Comparison of ENCODE assay signal across 9 cellular contexts in the genomic region with DNA sequence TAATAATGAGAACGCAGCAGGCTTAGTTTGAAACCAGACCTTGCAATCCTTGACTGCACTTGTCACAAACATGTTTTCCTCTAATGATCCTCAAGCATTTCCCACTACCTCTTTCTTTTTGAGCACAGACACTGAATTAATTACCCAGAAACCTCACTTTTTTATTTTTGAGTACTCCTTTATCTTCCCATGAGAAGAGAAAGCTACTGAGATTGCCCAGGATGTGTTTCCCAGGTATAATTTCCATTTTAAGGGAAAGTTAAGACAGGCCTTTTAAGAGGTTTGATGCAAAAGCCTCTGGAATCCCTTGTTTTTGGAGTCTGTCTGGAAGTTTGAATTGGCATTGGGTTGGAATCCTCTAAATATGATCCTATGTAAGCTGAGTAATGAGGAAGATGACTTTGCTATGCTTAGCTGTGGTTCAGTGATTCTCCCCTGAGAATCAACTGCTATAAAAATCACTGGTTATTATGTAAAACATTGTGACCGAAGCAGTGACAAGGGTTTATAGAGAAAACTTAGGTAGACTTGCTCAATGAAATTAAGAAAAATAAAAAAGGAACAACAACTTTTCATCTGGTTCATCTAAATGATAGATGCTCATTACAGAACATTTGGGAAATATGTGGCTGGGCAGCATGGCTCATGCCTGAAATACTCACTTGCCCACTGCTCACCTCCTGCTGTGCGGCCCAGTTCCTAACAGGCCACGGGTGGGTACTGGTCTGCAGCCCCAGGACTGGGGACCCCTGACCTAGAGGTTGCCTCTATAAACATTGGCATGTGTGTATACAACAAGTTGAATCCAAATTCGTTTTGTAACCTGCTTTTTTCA. TPM values are rescaled to one million over a fixed set of nuclear protein-coding genes. Genes with fewer than 3 reads are reported as not detected.
DNase-seq lines count a peak whose midpoint lies in the region; ATAC-seq and TF ChIP-seq lines count a peak whose summit lies in the region.
"Had no signal": no experiment of that assay in that cellular context is flagged by ENCODE, and none has a peak within 500 bp of the region (broad histone marks: within the 10 kb centered on the region; RNA-seq: fewer than 3 reads in every experiment).

No MANE protein-coding gene starts in this region.

- intact Hi-C loops in HCT116 (cut with micrococcal nuclease) = no loop called here

- no peak overlapping the region for H3K9ac ChIP-seq in HCT116 (ENCODE audit: low read length)

- TF ChIP-seq POLR2A in HCT116 (IDR thresholded peaks at IDR 0.05; ENCODE audit: borderline replicate concordance, extremely low read depth, insufficient read depth, insufficient read length) (no peak), Raji (IDR thresholded peaks at IDR 0.05; ENCODE audit: insufficient read depth, low read depth, low read length) (peak; percentile 79)

- no TSS peak for BruUV-seq in HCT116 (replicated peaks; lab: Mats Ljungman, UMichigan)

- H3K4me2 ChIP-seq in HCT116 (ENCODE audit: low read length) = no peak overlapping the region

- H2AFZ ChIP-seq in HCT116 (ENCODE audit: low read depth, low read length, poor library complexity, severe bottlenecking) = peak overlapping the region; percentile 16

- no peaks in the 10 kb centered on the region; the same call in 1 of the 2 replicates for H3K9me2 ChIP-seq in HCT116 (ENCODE audit: insufficient read depth)

- H3K4me1 ChIP-seq in HCT116 (ENCODE audit: control insufficient read depth in 1 of 2, insufficient read depth in 2 of 2, low read length in 2 of 2) (peaks cover 0 to 9% of the 10 kb centered on the region in 2 experiments; a peak in 1 of 4 replicates), SJCRH30 (no peaks in the 10 kb centered on the region)

- no peak for TF ChIP-seq CTCF in HCT116 (IDR thresholded peaks at IDR 0.05 in 2 of 3, conservative IDR thresholded peaks at IDR 0.05 in 1 of 3; ENCODE audit: borderline replicate concordance in 1 of 3, insufficient read depth in 1 of 3, low read depth in 2 of 3, low read length in 2 of 3)

- H3K4me3 ChIP-seq in HCT116 (replicated peaks in 1 of 2; ENCODE audit: low read depth in 1 of 2, low read length in 2 of 2) (no peak overlapping the region), skeletal muscle cell (ENCODE audit: low read depth, low read length) (no peak overlapping the region), SJCRH30 (no peak overlapping the region)

- no peaks in the 10 kb centered on the region for H4K20me1 ChIP-seq in HCT116 (ENCODE audit: insufficient read depth)

- CTCF ChIA-PET in HCT116 (lab: Charles Lee) = no interaction called here

- POLR2A ChIA-PET in HCT116 (lab: Charles Lee) = no interaction called here

- no peaks in the 10 kb centered on the region for H3K27me3 ChIP-seq in HCT116 (ENCODE audit: insufficient read depth, low read length)
- H3K27me3 ChIP-seq in SJCRH30 = no peaks in the 10 kb centered on the region

- H3K27ac ChIP-seq in HCT116 (ENCODE audit: low read depth, low read length) (no peak overlapping the region), SJCRH30 (no peak overlapping the region)
- H3K27ac ChIP-seq: HL-60 had no signal

- no peaks in the 10 kb centered on the region for H3K9me3 ChIP-seq in HCT116 (ENCODE audit: control insufficient read depth in 1 of 2, insufficient read depth in 1 of 2, low read depth in 1 of 2, low read length in 2 of 2)
- no peaks in the 10 kb centered on the region for H3K9me3 ChIP-seq in SJCRH30 (replicated peaks)

- DNase-seq in NCI-H526 (lab: John Stamatoyannopoulos, UW) = peak; percentile 8 to 36
- DNase-seq in NCI-H526 treated with DMSO at 0.1 percent for 48 hours (lab: John Stamatoyannopoulos, UW) = no peak
- no peak for DNase-seq in HCT116 (ENCODE audit: low read depth, low spot score)
- DNase-seq in skeletal muscle cell (ENCODE audit: low read depth) = peak; percentile 73
- no peak for DNase-seq in NCI-H2029 treated with DMSO at 0.1 percent for 48 hours (lab: John Stamatoyannopoulos, UW)
- DNase-seq in amniotic stem cell (lab: John Stamatoyannopoulos, UW) = no peak
- no peak for DNase-seq in SJCRH30

- ATAC-seq in HCT116 = no peak

- no peaks in the 10 kb centered on the region for H3K36me3 ChIP-seq in HCT116 (ENCODE audit: control insufficient read depth in 1 of 2, insufficient read depth in 2 of 2, low read length in 2 of 2)
- H3K36me3 ChIP-seq in SJCRH30 = no peaks in the 10 kb centered on the region

- RAD21 ChIA-PET in HCT116 (lab: Charles Lee; ENCODE audit: low non-redundant PET in 1 of 2, low total read pairs in 2 of 2, uncharacterized antibody in 2 of 2, unreplicated experiment in 2 of 2) = no interaction called here

- TF ChIP-seq RAD21 in HCT116 (IDR thresholded peaks at IDR 0.05; ENCODE audit: low read depth) = no peak

- no peaks in the 10 kb centered on the region for H3K79me2 ChIP-seq in HCT116 (ENCODE audit: insufficient read depth, low read length)

TF ChIP-seq in HCT116, 20 proteins besides CTCF, POLR2A, EP300 and RAD21:
- TF ChIP-seq SP1 (IDR thresholded peaks at IDR 0.05; ENCODE audit: low read depth) (no peak), ELF1 (IDR thresholded peaks at IDR 0.05; ENCODE audit: borderline replicate concordance, low read depth) (no peak), YY1 (IDR thresholded peaks at IDR 0.05; ENCODE audit: extremely low read depth, insufficient replicate concordance, low read depth, low read length) (no peak), ZNF274 (IDR thresholded peaks at IDR 0.05; ENCODE audit: low read depth, low read length) (no peak), CEBPB (IDR thresholded peaks at IDR 0.05; ENCODE audit: low read depth) (no peak)
- TF ChIP-seq, protein P1, sequence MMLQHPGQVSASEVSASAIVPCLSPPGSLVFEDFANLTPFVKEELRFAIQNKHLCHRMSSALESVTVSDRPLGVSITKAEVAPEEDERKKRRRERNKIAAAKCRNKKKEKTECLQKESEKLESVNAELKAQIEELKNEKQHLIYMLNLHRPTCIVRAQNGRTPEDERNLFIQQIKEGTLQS (IDR thresholded peaks at IDR 0.05) = no peak

RNA-seq across cellular contexts. Expression of a gene that starts 10.8 kb away (rescaled TPM):
- 0.74 TPM for total RNA-seq in HCT116 (2021; ENCODE audit: unreplicated experiment)
- 0.01 and 0.03 TPM in 2 replicates for polyA plus RNA-seq in HCT116 (2012)
- not detected in 2 replicates for total RNA-seq in SJCRH30 (2014; rRNA removed; shearing (Covaris generic))

Comparison
In these comparisons a context has a peak if more than half of its experiments do, and no peak if none do; other contexts are left out.
1. DNase-seq: peak in NCI-H526 (2 of 2) and skeletal muscle cell (single experiment); none in NCI-H526 treated with DMSO at 0.1 percent for 48 hours (single experiment), HCT116 (single experiment), NCI-H2029 treated with DMSO at 0.1 percent for 48 hours (single experiment), amniotic stem cell (single experiment) and SJCRH30 (0 of 2).